Comparison of ENCODE assay signal across 10 cellular contexts in genomic region chr20:41173791-41174341, GRCh38. TPM values are rescaled to one million over a fixed set of nuclear protein-coding genes. Genes with fewer than 3 reads are reported as not detected.
DNase-seq lines count a peak whose midpoint lies in the region; ATAC-seq and TF ChIP-seq lines count a peak whose summit lies in the region.
"Had no signal": no experiment of that assay in that cellular context is flagged by ENCODE, and none has a peak within 500 bp of the region (broad histone marks: within the 10 kb centered on the region; RNA-seq: fewer than 3 reads in every experiment).

No MANE protein-coding gene starts in this region.

- H3K9me3 ChIP-seq in adipocyte (ENCODE audit: control insufficient read depth, low read length) (no peaks in the 10 kb centered on the region), lower lobe of right lung (no peaks in the 10 kb centered on the region), stomach smooth muscle (ENCODE audit: control insufficient read depth in 2 of 2, low read length in 2 of 2) (no peaks in the 10 kb centered on the region)
- H3K9me3 ChIP-seq: body of pancreas had no signal

- no peaks in the 10 kb centered on the region for H3K27me3 Mint-ChIP-seq in activated CD4-positive, alpha-beta memory T cell treated with anti-CD3 and anti-CD28 coated beads for 36 hours
- H3K27me3 Mint-ChIP-seq in activated CD4-positive, alpha-beta memory T cell treated with anti-CD3 and anti-CD28 coated beads, Interleukin-2, amount 10 ng/mL, durations not matched to agents 7 days and 5 days: no peaks in the 10 kb centered on the region

- peaks cover 48% of the 10 kb centered on the region for H3K36me3 Mint-ChIP-seq in activated CD4-positive, alpha-beta memory T cell treated with anti-CD3 and anti-CD28 coated beads for 36 hours
- peaks cover 89% of the 10 kb centered on the region for H3K36me3 Mint-ChIP-seq in activated CD4-positive, alpha-beta memory T cell treated with anti-CD3 and anti-CD28 coated beads, Interleukin-2, amount 10 ng/mL, durations not matched to agents 7 days and 5 days (ENCODE audit: low read depth)

- TF ChIP-seq CTCF in lower lobe of right lung (IDR thresholded peaks at IDR 0.05): no peak

- H3K9ac ChIP-seq in adipocyte (ENCODE audit: low read length): peak overlapping the region; percentile 39
- peak overlapping the region in 1 of 2 donors; percentile 12 for H3K9ac ChIP-seq in stomach smooth muscle (ENCODE audit: low read length in 2 of 2)

- CTCF ChIA-PET in activated CD4-positive, alpha-beta memory T cell treated with anti-CD3 and anti-CD28 coated beads for 36 hours (lab: Charles Lee): interaction anchor here (1.2 to 4.2 kb wide), 16 partner anchors 14 to 186 kb away, joined by 3 to 63 read pairs (median 5); partner anchors contain the start of gene LPIN3
- CTCF ChIA-PET in activated CD4-positive, alpha-beta memory T cell treated with anti-CD3 and anti-CD28 coated beads, Interleukin-2, amount 10 ng/mL, durations not matched to agents 7 days and 5 days (lab: Charles Lee): interaction anchor here (1.1 to 3.8 kb wide), 8 partner anchors 27 to 237 kb away, joined by 3 to 30 read pairs (median 4); partner anchors contain the start of gene LPIN3

- H3K4me3 ChIP-seq in adipocyte (ENCODE audit: low read length) (no peak overlapping the region), lower lobe of right lung (no peak overlapping the region), stomach smooth muscle (ENCODE audit: low read length in 2 of 2) (no peak overlapping the region)
- H3K4me3 ChIP-seq: body of pancreas, smooth muscle cell had no signal

- H3K4me1 Mint-ChIP-seq in activated CD4-positive, alpha-beta memory T cell treated with anti-CD3 and anti-CD28 coated beads for 36 hours (ENCODE audit: low read depth): peaks cover 6% of the 10 kb centered on the region
- H3K4me1 Mint-ChIP-seq in activated CD4-positive, alpha-beta memory T cell treated with anti-CD3 and anti-CD28 coated beads, Interleukin-2, amount 10 ng/mL, durations not matched to agents 7 days and 5 days: peaks cover 12% of the 10 kb centered on the region

- no peak for ATAC-seq in lower lobe of right lung
- no peak for ATAC-seq in GM19023 (IDR thresholded peaks at IDR 0.05; ENCODE audit: unreplicated experiment)

- H3K27ac ChIP-seq in lower lobe of right lung (peak overlapping the region; percentile 68), stomach smooth muscle (ENCODE audit: low read length) (peak overlapping the region; percentile 79)
- H3K27ac ChIP-seq: body of pancreas had no signal

- DNase-seq in activated CD4-positive, alpha-beta memory T cell treated with anti-CD3 and anti-CD28 coated beads for 36 hours: peak; percentile 6
- DNase-seq in activated CD4-positive, alpha-beta memory T cell treated with anti-CD3 and anti-CD28 coated beads, Interleukin-2, amount 10 ng/mL, durations not matched to agents 7 days and 5 days: no peak
- DNase-seq in adipocyte (ENCODE audit: low read depth) (no peak), lower lobe of right lung (no peak), GM19240 (ENCODE audit: insufficient read length, low spot score) (no peak), KBM-7 (no peak)

- no peaks in the 10 kb centered on the region for H3K9me3 Mint-ChIP-seq in activated CD4-positive, alpha-beta memory T cell treated with anti-CD3 and anti-CD28 coated beads for 36 hours
- no peaks in the 10 kb centered on the region for H3K9me3 Mint-ChIP-seq in activated CD4-positive, alpha-beta memory T cell treated with anti-CD3 and anti-CD28 coated beads, Interleukin-2, amount 10 ng/mL, durations not matched to agents 7 days and 5 days

- no peaks in the 10 kb centered on the region for H3K27me3 ChIP-seq in adipocyte (replicated peaks; ENCODE audit: control insufficient read depth, insufficient read depth, low read length)
- no peaks in the 10 kb centered on the region for H3K27me3 ChIP-seq in lower lobe of right lung (ENCODE audit: low read depth)
- no peaks in the 10 kb centered on the region for H3K27me3 ChIP-seq in stomach smooth muscle (ENCODE audit: control insufficient read depth in 1 of 2, insufficient read depth in 2 of 2, low read length in 2 of 2)
- H3K27me3 ChIP-seq: body of pancreas had no signal

- POLR2A ChIA-PET in activated CD4-positive, alpha-beta memory T cell treated with anti-CD3 and anti-CD28 coated beads for 36 hours (lab: Charles Lee): no interaction called here
- POLR2A ChIA-PET in activated CD4-positive, alpha-beta memory T cell treated with anti-CD3 and anti-CD28 coated beads, Interleukin-2, amount 10 ng/mL, durations not matched to agents 7 days and 5 days (lab: Charles Lee): interaction anchor here (1.3 to 2.5 kb wide), 2 partner anchors 38 to 164 kb away, joined by 3 to 12 read pairs; no protein-coding TSS in a partner anchor

- H3K27ac Mint-ChIP-seq in activated CD4-positive, alpha-beta memory T cell treated with anti-CD3 and anti-CD28 coated beads for 36 hours: peak overlapping the region; percentile 10
- no peak overlapping the region for H3K27ac Mint-ChIP-seq in activated CD4-positive, alpha-beta memory T cell treated with anti-CD3 and anti-CD28 coated beads, Interleukin-2, amount 10 ng/mL, durations not matched to agents 7 days and 5 days

- no peak overlapping the region for H3K4me3 Mint-ChIP-seq in activated CD4-positive, alpha-beta memory T cell treated with anti-CD3 and anti-CD28 coated beads for 36 hours
- H3K4me3 Mint-ChIP-seq in activated CD4-positive, alpha-beta memory T cell treated with anti-CD3 and anti-CD28 coated beads, Interleukin-2, amount 10 ng/mL, durations not matched to agents 7 days and 5 days: no peak overlapping the region

- peaks cover 65% of the 10 kb centered on the region for H3K4me1 ChIP-seq in adipocyte (ENCODE audit: control insufficient read depth, insufficient read depth, low read length)
- H3K4me1 ChIP-seq in lower lobe of right lung: peaks cover 46% of the 10 kb centered on the region
- H3K4me1 ChIP-seq in stomach smooth muscle (ENCODE audit: control insufficient read depth, insufficient read depth, low read length): peaks cover 59% of the 10 kb centered on the region

- H3K36me3 ChIP-seq in adipocyte (ENCODE audit: control insufficient read depth, insufficient read depth, low read length, severe bottlenecking): peaks cover 62% of the 10 kb centered on the region
- peaks cover 82% of the 10 kb centered on the region for H3K36me3 ChIP-seq in lower lobe of right lung
- peaks cover 19 to 43% of the 10 kb centered on the region in 2 donors for H3K36me3 ChIP-seq in stomach smooth muscle (ENCODE audit: control insufficient read depth in 2 of 2, insufficient read depth in 2 of 2, low read length in 2 of 2)

- in situ Hi-C loops in KBM-7 (cut with MboI; ENCODE audit: low pct_unique_long_range_greater_than_20kb, low sequenced_read_pairs): loop anchor here (10.0 kb wide), 1 partner anchor 171 kb away; the partner anchor contains the start of gene LPIN3

- intact Hi-C loops in activated CD4-positive, alpha-beta memory T cell treated with anti-CD3 and anti-CD28 coated beads for 36 hours (cut with micrococcal nuclease): loop anchor here (1.0 to 5.0 kb wide), 3 partner anchors 37 to 166 kb away; partner anchors contain the start of genes LPIN3 and PLCG1
- intact Hi-C loops in lower lobe of right lung (cut with DNase I): loop anchor here (5.0 kb wide), 1 partner anchor 163 kb away; no protein-coding TSS in a partner anchor

RNA-seq across cellular contexts. Expression of gene PLCG1, which starts 36.5 kb away (rescaled TPM):
- total RNA-seq in activated CD4-positive, alpha-beta memory T cell treated with anti-CD3 and anti-CD28 coated beads for 36 hours: 100 to 1,000 TPM; 133 to 139 TPM
- total RNA-seq in activated CD4-positive, alpha-beta memory T cell treated with anti-CD3 and anti-CD28 coated beads, Interleukin-2, amount 10 ng/mL, durations not matched to agents 7 days and 5 days: 100 to 1,000 TPM; 267 to 286 TPM
- total RNA-seq in lower lobe of right lung: 94.0 TPM
